ENCODE assay signal across 10 cellular contexts in the genomic region with DNA sequence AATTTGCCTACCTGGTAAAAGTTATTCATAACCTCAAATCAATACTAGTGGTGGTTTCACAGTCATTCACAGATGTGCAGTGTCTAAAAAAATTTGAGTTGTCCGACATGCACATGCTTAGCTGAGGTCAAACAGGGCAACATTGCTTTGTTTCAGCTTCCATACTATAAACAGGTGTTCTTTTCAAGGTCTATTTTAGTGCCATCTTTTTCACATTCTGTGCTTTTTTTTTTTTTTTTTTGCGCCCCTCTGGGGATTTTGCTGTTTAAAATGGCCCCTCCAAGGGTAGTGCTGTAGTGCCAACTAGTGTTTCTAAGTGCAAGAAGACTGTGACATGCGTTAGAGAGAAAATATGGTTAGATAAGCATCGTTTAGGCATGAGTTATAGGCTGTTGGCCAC. TPM values are rescaled to one million over a fixed set of nuclear protein-coding genes. Genes with fewer than 3 reads are reported as not detected.
DNase-seq lines count a peak whose midpoint lies in the region; ATAC-seq and TF ChIP-seq lines count a peak whose summit lies in the region.
"Had no signal": no experiment of that assay in that cellular context is flagged by ENCODE, and none has a peak within 500 bp of the region (broad histone marks: within the 10 kb centered on the region; RNA-seq: fewer than 3 reads in every experiment).

No MANE protein-coding gene starts in this region.

- intact Hi-C loops in MCF 10A (cut with micrococcal nuclease) = no loop called here

- no peaks in the 10 kb centered on the region for H3K9me3 Mint-ChIP-seq in MCF 10A (ENCODE audit: unreplicated experiment)

- no peaks in the 10 kb centered on the region for H3K27me3 Mint-ChIP-seq in MCF 10A (ENCODE audit: insufficient read depth, unreplicated experiment)

- CTCF ChIA-PET in MCF 10A (lab: Yijun Ruan, JAX) = interaction anchor here (0.6 to 1.5 kb wide), 4 partner anchors 9 to 60 kb away, joined by 3 to 4 read pairs (median 3); no protein-coding TSS in a partner anchor

- H3K4me3 Mint-ChIP-seq in MCF 10A (ENCODE audit: unreplicated experiment) = no peak overlapping the region

- H3K27ac Mint-ChIP-seq in MCF 10A (ENCODE audit: low read depth, unreplicated experiment) = no peak overlapping the region

- TF ChIP-seq CTCF in MCF 10A (IDR thresholded peaks at IDR 0.05; ENCODE audit: unreplicated experiment) = no peak

- POLR2A ChIA-PET in MCF 10A (lab: Yijun Ruan, JAX) = no interaction called here

- H3K36me3 Mint-ChIP-seq in MCF 10A (ENCODE audit: insufficient read depth, unreplicated experiment) = peaks cover 84% of the 10 kb centered on the region

- peak; percentile 13 for DNase-seq in myocyte (ENCODE audit: low read depth)
- DNase-seq in MV-4-11 (lab: John Stamatoyannopoulos, UW) = no peak
- DNase-seq in MCF 10A (ENCODE audit: unreplicated experiment) = no peak
- DNase-seq in COR-L47 (lab: John Stamatoyannopoulos, UW) = no peak
- DNase-seq: NCI-H187 treated with DMSO at 0.1 percent for 48 hours, substantia nigra had no signal

- peak; percentile 92 for ATAC-seq in GM18868 (IDR thresholded peaks at IDR 0.05; ENCODE audit: unreplicated experiment)
- ATAC-seq in GM21528 (IDR thresholded peaks at IDR 0.05; ENCODE audit: low FRiP score, unreplicated experiment) = peak; percentile 91
- peak; percentile 95 for ATAC-seq in HG03108 (IDR thresholded peaks at IDR 0.05; ENCODE audit: unreplicated experiment)
- ATAC-seq: activated CD4-positive, CD25-positive, alpha-beta regulatory T cell treated with anti-CD3 and anti-CD28 coated beads, Interleukin-2, amount 50 U/mL, for 24 hours had no signal

- no TSS peak for BruUV-seq in MCF 10A (replicated peaks; lab: Mats Ljungman, UMichigan)

- no peaks in the 10 kb centered on the region for H3K4me1 Mint-ChIP-seq in MCF 10A (ENCODE audit: insufficient read depth, unreplicated experiment)

RNA-seq across cellular contexts. Expression of a gene that starts 14.5 kb away (rescaled TPM):
- total RNA-seq in myocyte (33.2 and 40.5 TPM in 2 replicates), MCF 10A (2022) (57.4 and 73.2 TPM in 2 replicates)
- 33.8 TPM for polyA plus RNA-seq in myocyte (2012)

RNA-seq across cellular contexts. Expression of a gene that starts 20.3 kb away (rescaled TPM):
- total RNA-seq in myocyte = 19.0 and 22.1 TPM in 2 replicates
- 70.4 TPM for polyA plus RNA-seq in myocyte (2012)
- 46.8 and 89.1 TPM in 2 replicates for total RNA-seq in MCF 10A (2022)
